In genomic region chr2:159168707-159169106, GRCh38 we compare ENCODE assay signal across 15 cellular contexts.
DNase-seq lines count a peak whose midpoint lies in the region; ATAC-seq and TF ChIP-seq lines count a peak whose summit lies in the region.
"Had no signal": no experiment of that assay in that cellular context is flagged by ENCODE, and none has a peak within 500 bp of the region (broad histone marks: within the 10 kb centered on the region; RNA-seq: fewer than 3 reads in every experiment).

No MANE protein-coding gene starts in this region.

- H3K27me3 ChIP-seq in GM23338 (ENCODE audit: insufficient read depth) (no peaks in the 10 kb centered on the region), esophagus squamous epithelium (no peaks in the 10 kb centered on the region), osteoblast (ENCODE audit: insufficient read depth, low read length) (no peaks in the 10 kb centered on the region)
- H3K27me3 ChIP-seq: neutrophil had no signal

- H3K4me2 ChIP-seq in GM23338 (no peak overlapping the region), osteoblast (ENCODE audit: insufficient read depth, low read length) (no peak overlapping the region)

- no peaks in the 10 kb centered on the region for H3K79me2 ChIP-seq in GM23338 (replicated peaks; ENCODE audit: insufficient read depth)
- no peaks in the 10 kb centered on the region for H3K79me2 ChIP-seq in osteoblast (ENCODE audit: insufficient read depth, low read length)

- H3F3A ChIP-seq in GM23338 (replicated peaks; ENCODE audit: low read depth), result no peaks in the 10 kb centered on the region

- no peaks in the 10 kb centered on the region for H3K36me3 ChIP-seq in GM23338 (ENCODE audit: insufficient read depth)
- H3K36me3 ChIP-seq in esophagus squamous epithelium, result peaks cover 0 to 95% (median 20%) of the 10 kb centered on the region in 3 donors
- H3K36me3 ChIP-seq in osteoblast (ENCODE audit: insufficient read depth, low read length), result peaks cover 33% of the 10 kb centered on the region
- H3K36me3 ChIP-seq: neutrophil had no signal

- no peaks in the 10 kb centered on the region for H3K9me2 ChIP-seq in GM23338 (ENCODE audit: insufficient read depth)

- H3K9me3 Mint-ChIP-seq in GM23338, result no peaks in the 10 kb centered on the region
- H3K9me3 Mint-ChIP-seq: activated CD4-positive, alpha-beta memory T cell treated with anti-CD3 and anti-CD28 coated beads for 36 hours; activated naive CD4-positive, alpha-beta T cell treated with anti-CD3 and anti-CD28 coated beads, Interleukin-2, amount 50 U/mL, for 24 hours; stimulated activated memory B cell treated with anti-CD40 and anti-IgM and Interleukin-4, amounts not matched to agents 10 μg/mL and 1 μg/mL and 100 μg/mL, for 72 hours; T-helper 1 cell treated with Interleukin-12 subunit alpha and Interleukin-12 subunit beta and Interleukin-4 antibody, amounts not matched to agents 30 μg/mL and 1 μg/mL, for 36 hours had no signal

- ATAC-seq in GM23338 (no peak), GM18907 (IDR thresholded peaks at IDR 0.05; ENCODE audit: unreplicated experiment) (no peak)
- ATAC-seq: stimulated activated memory B cell treated with anti-CD40 and anti-IgM and Interleukin-4, amounts not matched to agents 10 μg/mL and 1 μg/mL and 100 μg/mL, for 72 hours had no signal

- H3K4me1 Mint-ChIP-seq in GM23338, result no peaks in the 10 kb centered on the region
- H3K4me1 Mint-ChIP-seq: stimulated activated memory B cell treated with anti-CD40 and anti-IgM and Interleukin-4, amounts not matched to agents 10 μg/mL and 1 μg/mL and 100 μg/mL, for 72 hours had no signal

- no peaks in the 10 kb centered on the region for H4K20me1 ChIP-seq in GM23338 (replicated peaks; ENCODE audit: insufficient read depth)
- peaks cover 3% of the 10 kb centered on the region for H4K20me1 ChIP-seq in osteoblast (ENCODE audit: insufficient read depth, low read length)

- no peak overlapping the region for H3K27ac ChIP-seq in GM23338 (ENCODE audit: low read depth)
- no peak overlapping the region for H3K27ac ChIP-seq in esophagus squamous epithelium
- peak overlapping the region; percentile 25 for H3K27ac ChIP-seq in osteoblast (ENCODE audit: low read depth, low read length)
- H3K27ac ChIP-seq: neutrophil had no signal

- intact Hi-C loops in esophagus squamous epithelium (cut with DNase I), result no loop called here

- H2AFZ ChIP-seq in GM23338 (no peak overlapping the region), osteoblast (ENCODE audit: low read length) (no peak overlapping the region)

- peaks cover 2% of the 10 kb centered on the region; the same call in 2 of the 3 replicates for H3K36me3 Mint-ChIP-seq in GM23338 (ENCODE audit: low read depth)
- H3K36me3 Mint-ChIP-seq: activated CD4-positive, alpha-beta memory T cell treated with anti-CD3 and anti-CD28 coated beads for 36 hours; activated naive CD4-positive, alpha-beta T cell treated with anti-CD3 and anti-CD28 coated beads, Interleukin-2, amount 50 U/mL, for 24 hours; stimulated activated memory B cell treated with anti-CD40 and anti-IgM and Interleukin-4, amounts not matched to agents 10 μg/mL and 1 μg/mL and 100 μg/mL, for 72 hours had no signal

- DNase-seq in GM23338 (ENCODE audit: low spot score) (peak; percentile 21), RPMI7951 (ENCODE audit: low read depth) (peak; percentile 19), esophagus squamous epithelium (lab: John Stamatoyannopoulos, UW) (no peak), osteoblast (ENCODE audit: insufficient read length, low spot score, missing footprints) (no peak), RPMI8226 (no peak)
- DNase-seq in stimulated activated CD4-positive, alpha-beta T cell treated with anti-CD3 and anti-CD28 coated beads, Interleukin-12 subunit alpha, Interleukin-12 subunit beta, amount 100 ng/mL, for 4 hours, result no peak
- DNase-seq: activated CD4-positive, alpha-beta memory T cell treated with anti-CD3 and anti-CD28 coated beads for 36 hours; effector CD8-positive, alpha-beta T cell; EL; NK-92 treated with Interleukin-12 subunit alpha and Interleukin-12 subunit beta, amount 100 ng/mL, for 24 hours had no signal

- WGBS in esophagus squamous epithelium, 2 donors, result 77 to 79% methylated on average over 1 of the region's 1 CpG

- H3K4me3 ChIP-seq in GM23338, result no peak overlapping the region
- no peak overlapping the region for H3K4me3 ChIP-seq in esophagus squamous epithelium
- H3K4me3 ChIP-seq in osteoblast (ENCODE audit: insufficient read depth, low read length), result no peak overlapping the region

- H3K4me1 ChIP-seq in GM23338 (ENCODE audit: insufficient read depth) (no peaks in the 10 kb centered on the region), esophagus squamous epithelium (peaks cover 0 to 17% (median 0%) of the 10 kb centered on the region in 3 donors), osteoblast (ENCODE audit: insufficient read depth, low read length) (peaks cover 7% of the 10 kb centered on the region)

- no peaks in the 10 kb centered on the region for H3K9me3 ChIP-seq in esophagus squamous epithelium
- H3K9me3 ChIP-seq in osteoblast (ENCODE audit: low read depth, low read length), result no peaks in the 10 kb centered on the region
- H3K9me3 ChIP-seq: neutrophil had no signal

- TF ChIP-seq CTCF in GM23338 (conservative IDR thresholded peaks at IDR 0.05; ENCODE audit: low read depth in 2 of 2) (peak; percentile 9 to 28; a peak in 1 of 4 replicates), esophagus squamous epithelium (IDR thresholded peaks at IDR 0.05) (peak in 4 of 6 experiments; percentile 15 to 48 (median 30)), osteoblast (IDR thresholded peaks at IDR 0.05; ENCODE audit: extremely low read depth, low read depth, low read length) (peak; percentile 47)

- no peak overlapping the region for H3K27ac Mint-ChIP-seq in GM23338
- H3K27ac Mint-ChIP-seq: activated CD4-positive, alpha-beta memory T cell treated with anti-CD3 and anti-CD28 coated beads for 36 hours; activated naive CD4-positive, alpha-beta T cell treated with anti-CD3 and anti-CD28 coated beads, Interleukin-2, amount 50 U/mL, for 24 hours; stimulated activated memory B cell treated with anti-CD40 and anti-IgM and Interleukin-4, amounts not matched to agents 10 μg/mL and 1 μg/mL and 100 μg/mL, for 72 hours; T-helper 1 cell treated with Interleukin-12 subunit alpha and Interleukin-12 subunit beta and Interleukin-4 antibody, amounts not matched to agents 30 μg/mL and 1 μg/mL, for 36 hours had no signal

- no peak for TF ChIP-seq POLR2A in esophagus squamous epithelium (IDR thresholded peaks at IDR 0.05)

- H3K27me3 Mint-ChIP-seq in GM23338 (ENCODE audit: insufficient read depth, low read depth, poor library complexity), result no peaks in the 10 kb centered on the region
- H3K27me3 Mint-ChIP-seq: activated CD4-positive, alpha-beta memory T cell treated with anti-CD3 and anti-CD28 coated beads for 36 hours; activated naive CD4-positive, alpha-beta T cell treated with anti-CD3 and anti-CD28 coated beads, Interleukin-2, amount 50 U/mL, for 24 hours; stimulated activated memory B cell treated with anti-CD40 and anti-IgM and Interleukin-4, amounts not matched to agents 10 μg/mL and 1 μg/mL and 100 μg/mL, for 72 hours had no signal

- no peak overlapping the region for H3K4me3 Mint-ChIP-seq in GM23338
- H3K4me3 Mint-ChIP-seq: activated CD4-positive, alpha-beta memory T cell treated with anti-CD3 and anti-CD28 coated beads for 36 hours; activated naive CD4-positive, alpha-beta T cell treated with anti-CD3 and anti-CD28 coated beads, Interleukin-2, amount 50 U/mL, for 24 hours; stimulated activated memory B cell treated with anti-CD40 and anti-IgM and Interleukin-4, amounts not matched to agents 10 μg/mL and 1 μg/mL and 100 μg/mL, for 72 hours; T-helper 1 cell treated with Interleukin-12 subunit alpha and Interleukin-12 subunit beta and Interleukin-4 antibody, amounts not matched to agents 30 μg/mL and 1 μg/mL, for 36 hours had no signal

TF ChIP-seq in GM23338, 12 proteins besides CTCF, POLR2A, EP300 and RAD21 (continues in another document):
- no peak for TF ChIP-seq CREB1 (CRISPR knock-in tag; IDR thresholded peaks at IDR 0.05; ENCODE audit: low read depth)
- no peak for TF ChIP-seq POLR2AphosphoS5 (IDR thresholded peaks at IDR 0.05; ENCODE audit: low read depth)

Comparison
In these comparisons a context has a peak if more than half of its experiments do, and no peak if none do; other contexts are left out.
1. DNase-seq: peak in GM23338 (single experiment) and RPMI7951 (single experiment); none in esophagus squamous epithelium (single experiment), osteoblast (single experiment), RPMI8226 (single experiment) and stimulated activated CD4-positive, alpha-beta T cell treated with anti-CD3 and anti-CD28 coated beads, Interleukin-12 subunit alpha, Interleukin-12 subunit beta, amount 100 ng/mL, for 4 hours (single experiment).
2. Peak in every context shown above with its lines, with median percentiles within 50 percentile points of each other: CTCF ChIP-seq.